Comparison of ENCODE assay signal across 10 cellular contexts in genomic region chr5:81631124-81631523, GRCh38.
A peak's percentile ranks its signal among the peaks of the same experiment; 100 is the strongest.
DNase-seq lines count a peak whose midpoint lies in the region; ATAC-seq, FAIRE-seq and TF ChIP-seq lines count a peak whose summit lies in the region.
"Had no signal": no experiment of that assay in that cellular context is flagged by ENCODE, and none has a peak within 500 bp of the region (broad histone marks: within the 10 kb centered on the region; RNA-seq: fewer than 3 reads in every experiment).

No MANE protein-coding gene starts in this region.

- TF ChIP-seq CTCF in OCI-LY7 (conservative IDR thresholded peaks at IDR 0.05; ENCODE audit: low read length) (no peak), pancreas (IDR thresholded peaks at IDR 0.05) (no peak)

- peaks cover 75% of the 10 kb centered on the region for H3K36me3 ChIP-seq in OCI-LY7 (ENCODE audit: insufficient read depth, low read length)
- no peaks in the 10 kb centered on the region for H3K36me3 ChIP-seq in pancreas
- H3K36me3 ChIP-seq: uterus had no signal

- H3K4me1 ChIP-seq in OCI-LY7 (ENCODE audit: insufficient read depth, low read length, poor library complexity, severe bottlenecking) (peaks cover 60% of the 10 kb centered on the region), pancreas (no peaks in the 10 kb centered on the region)
- H3K4me1 ChIP-seq: uterus had no signal

- no peaks in the 10 kb centered on the region for H4K20me1 ChIP-seq in OCI-LY7 (ENCODE audit: insufficient read depth, low read length)

- no peak for FAIRE-seq in H54 (lab: Jason Lieb, UNC)
- FAIRE-seq in pancreas (lab: Jason Lieb, UNC): no peak
- FAIRE-seq: TTC549 had no signal

- H3K9me2 ChIP-seq in OCI-LY7 (ENCODE audit: insufficient read depth, low read length): no peaks in the 10 kb centered on the region

- CTCF ChIA-PET in OCI-LY7 (lab: Charles Lee; ENCODE audit: unreplicated experiment): interaction anchor here (0.6 kb wide), 1 partner anchor 29 kb away, joined by 3 read pairs; no protein-coding TSS in a partner anchor

- H3K79me2 ChIP-seq in OCI-LY7 (ENCODE audit: insufficient read depth, low read depth, low read length): peaks cover 43% of the 10 kb centered on the region; the same call in 1 of the 2 replicates

- no peak for TF ChIP-seq POLR2A in H54 (IDR thresholded peaks at IDR 0.05; ENCODE audit: low read depth, low read length)

- H3K27me3 ChIP-seq in pancreas: no peaks in the 10 kb centered on the region
- H3K27me3 ChIP-seq: uterus had no signal

- intact Hi-C loops in OCI-LY7 (cut with micrococcal nuclease; ENCODE audit: unreplicated experiment) (loop anchor here (10.0 kb wide), 1 partner anchor 224 kb away; no protein-coding TSS in a partner anchor), pancreas (cut with DNase I) (no loop called here)

- ATAC-seq in GM18907 (IDR thresholded peaks at IDR 0.05; ENCODE audit: unreplicated experiment): peak; percentile 88
- peak; percentile 82 for ATAC-seq in HG02610 (IDR thresholded peaks at IDR 0.05; ENCODE audit: unreplicated experiment)
- no peak for ATAC-seq in pancreas

- POLR2A ChIA-PET in OCI-LY7 (lab: Charles Lee): interaction anchor here (0.7 to 1.7 kb wide), 7 partner anchors 16 to 220 kb away, joined by 3 to 5 read pairs (median 3); no protein-coding TSS in a partner anchor

- H3K9me3 ChIP-seq in OCI-LY7 (ENCODE audit: low read length): peaks cover 8% of the 10 kb centered on the region; the same call in 1 of the 2 replicates
- no peaks in the 10 kb centered on the region for H3K9me3 ChIP-seq in pancreas
- H3K9me3 ChIP-seq: uterus had no signal

- no peak overlapping the region for H2AFZ ChIP-seq in OCI-LY7 (ENCODE audit: low read length)

- no TSS peak for BruUV-seq in OCI-LY7 (replicated peaks; lab: Mats Ljungman, UMichigan)

- peak overlapping the region; percentile 62 for H3K4me2 ChIP-seq in OCI-LY7 (ENCODE audit: low read length)

- peak overlapping the region; percentile 24 for H3K4me3 ChIP-seq in OCI-LY7 (ENCODE audit: low read depth, low read length, poor library complexity, severe bottlenecking)
- H3K4me3 ChIP-seq in pancreas: no peak overlapping the region
- H3K4me3 ChIP-seq: uterus had no signal

- 88 to 92% methylated on average over 7 of the region's 7 CpGs for WGBS in pancreas, 2 donors

- DNase-seq in OCI-LY7 (ENCODE audit: low spot score) (peak; percentile 84), H54 (ENCODE audit: insufficient read length, low spot score) (no peak), pancreas (no peak), superior temporal gyrus (ENCODE audit: extremely low spot score) (no peak)
- DNase-seq in stimulated activated CD4-positive, alpha-beta T cell treated with anti-CD3 and anti-CD28 coated beads, Interleukin-4, amount 100 ng/mL, for 24 hours: peak; percentile 10
- DNase-seq: nucleus accumbens, uterus had no signal

- H3K27ac ChIP-seq in OCI-LY7 (ENCODE audit: low read depth, low read length, poor library complexity, severe bottlenecking) (peak overlapping the region; percentile 77), pancreas (no peak overlapping the region)
- H3K27ac ChIP-seq: uterus had no signal

Comparison
In these comparisons a context has a peak if more than half of its experiments do, and no peak if none do; other contexts are left out.
1. ATAC-seq: peak in GM18907 (single experiment) and HG02610 (single experiment); none in pancreas (0 of 4).
2. DNase-seq: peak in OCI-LY7 (single experiment) and stimulated activated CD4-positive, alpha-beta T cell treated with anti-CD3 and anti-CD28 coated beads, Interleukin-4, amount 100 ng/mL, for 24 hours (single experiment); none in H54 (single experiment), pancreas (0 of 6) and superior temporal gyrus (single experiment).